In the genomic region with DNA sequence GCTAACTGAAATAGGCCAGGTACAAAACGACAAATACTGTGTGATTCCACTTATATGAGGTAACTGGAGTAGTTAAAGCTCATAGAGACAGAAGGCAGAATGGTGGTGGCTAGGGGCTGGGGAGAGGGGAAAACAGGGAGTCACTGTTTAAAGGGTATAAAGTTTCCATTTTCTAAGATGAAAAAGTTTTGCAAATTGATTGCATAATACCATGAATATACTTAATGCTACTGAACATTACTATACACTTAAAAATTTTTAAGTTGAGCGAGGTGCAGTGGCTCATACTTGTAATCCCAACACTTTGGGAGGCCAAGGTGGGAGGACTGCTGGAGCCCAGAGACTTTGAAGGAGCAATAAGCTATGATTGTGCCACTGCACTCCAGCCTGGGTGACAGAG, we compare ENCODE assay signal across 27 cellular contexts.
"Had no signal": no experiment of that assay in that cellular context is flagged by ENCODE, and none has a peak within 500 bp of the region (broad histone marks: within the 10 kb centered on the region; RNA-seq: fewer than 3 reads in every experiment).

No MANE protein-coding gene starts in this region.

- H3K4me3 Mint-ChIP-seq: dendritic cell treated with granulocyte-macrophage colony-stimulating factor and Interleukin-4, amounts not matched to agents 40 ng/mL and 50 ng/mL, for 4 days; naive thymus-derived CD4-positive, alpha-beta T cell; nephron progenitor cell; stimulated activated naive CD8-positive, alpha-beta T cell treated with anti-CD3 and anti-CD28 coated beads, Interleukin-15, amount 100 ng/mL, for 72 hours had no signal

- H3K79me2 ChIP-seq: hepatocyte had no signal

- H3K36me3 ChIP-seq: colonic mucosa, esophagus muscularis mucosa, gastroesophageal sphincter, heart left ventricle, left lung, suprapubic skin, transverse colon, upper lobe of right lung, vagina had no signal

- FAIRE-seq: endothelial cell of umbilical vein, kidney had no signal

- H3K27ac ChIP-seq: colonic mucosa, esophagus muscularis mucosa, foreskin keratinocyte, heart left ventricle, left lung, psoas muscle, skin epidermis, suprapubic skin, transverse colon, upper lobe of right lung, vagina had no signal

- H3K9me3 ChIP-seq: colonic mucosa, psoas muscle, suprapubic skin, transverse colon, upper lobe of right lung, vagina had no signal

- H3K27ac Mint-ChIP-seq: dendritic cell treated with granulocyte-macrophage colony-stimulating factor and Interleukin-4, amounts not matched to agents 40 ng/mL and 50 ng/mL, for 4 days; nephron progenitor cell had no signal

- H3K4me3 ChIP-seq: colonic mucosa, esophagus muscularis mucosa, gastroesophageal sphincter, heart left ventricle, hepatocyte, left lung, psoas muscle, skin epidermis, suprapubic skin, transverse colon, upper lobe of right lung, vagina had no signal

- H2AFZ ChIP-seq: hepatocyte had no signal

- H3K27me3 ChIP-seq: colonic mucosa, esophagus muscularis mucosa, foreskin keratinocyte, gastroesophageal sphincter, heart left ventricle, hepatocyte, left lung, suprapubic skin, transverse colon, upper lobe of right lung, vagina had no signal

- DNase-seq: colonic mucosa; effector CD8-positive, alpha-beta T cell; foreskin keratinocyte; heart left ventricle; kidney; left lung; mesendoderm; midbrain; naive thymus-derived CD4-positive, alpha-beta T cell; nephron progenitor cell; posterior cingulate gyrus; psoas muscle; right cardiac atrium; stimulated activated CD4-positive, alpha-beta T cell treated with anti-CD3 and anti-CD28 coated beads, Interleukin-15, amount 100 ng/mL, for 24 hours; stimulated activated CD4-positive, alpha-beta T cell treated with anti-CD3 and anti-CD28 coated beads, Interleukin-2, amount 100 ng/mL, for 48 hours; stimulated activated naive CD4-positive, alpha-beta T cell; stimulated activated naive CD8-positive, alpha-beta T cell treated with anti-CD3 and anti-CD28 coated beads, Interleukin-15, amount 100 ng/mL, for 72 hours; transverse colon; upper lobe of right lung had no signal

- H3K4me1 ChIP-seq: foreskin keratinocyte, vagina had no signal

- ATAC-seq: foreskin keratinocyte; gastroesophageal sphincter; heart left ventricle; left lung; naive thymus-derived CD4-positive, alpha-beta T cell; psoas muscle; right cardiac atrium; stimulated activated naive CD8-positive, alpha-beta T cell treated with anti-CD3 and anti-CD28 coated beads, Interleukin-15, amount 100 ng/mL, for 72 hours; upper lobe of right lung had no signal

- H3K27me3 Mint-ChIP-seq: dendritic cell treated with granulocyte-macrophage colony-stimulating factor and Interleukin-4, amounts not matched to agents 40 ng/mL and 50 ng/mL, for 4 days; stimulated activated naive CD8-positive, alpha-beta T cell treated with anti-CD3 and anti-CD28 coated beads, Interleukin-15, amount 100 ng/mL, for 72 hours had no signal
